In the genomic region with DNA sequence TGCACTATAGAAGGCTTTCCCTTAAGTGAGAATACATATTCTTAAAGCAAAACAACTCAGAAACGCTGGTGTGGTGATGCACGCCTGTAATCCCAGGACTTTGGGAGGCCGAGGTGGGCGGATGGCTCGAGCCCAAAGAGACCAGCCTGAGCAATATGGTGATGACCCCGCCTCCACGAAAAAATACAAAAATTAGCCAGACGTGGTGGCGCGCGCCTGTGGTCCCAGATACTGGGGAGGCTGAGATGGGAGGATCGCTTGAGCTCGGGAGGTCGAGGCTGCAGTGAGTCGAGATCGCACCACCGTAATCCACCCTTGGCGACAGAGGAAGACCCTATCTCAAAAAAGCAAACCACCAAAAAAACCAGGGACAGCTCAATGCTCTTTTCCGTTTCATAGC, we compare ENCODE assay signal across 8 cellular contexts. TPM values are rescaled to one million over a fixed set of nuclear protein-coding genes. Genes with fewer than 3 reads are reported as not detected.
DNase-seq lines count a peak whose midpoint lies in the region; ATAC-seq, FAIRE-seq and TF ChIP-seq lines count a peak whose summit lies in the region.

No MANE protein-coding gene starts in this region.

- TF ChIP-seq POLR2A in HepG2 (IDR thresholded peaks at IDR 0.05; ENCODE audit: insufficient read depth in 1 of 2, low read depth in 2 of 2, low read length in 2 of 2) = no peak
- TF ChIP-seq POLR2A in suprapubic skin (IDR thresholded peaks at IDR 0.05) = no peak

- no peaks in the 10 kb centered on the region for H3K9me3 Mint-ChIP-seq in activated naive CD4-positive, alpha-beta T cell treated with anti-CD3 and anti-CD28 coated beads for 36 hours
- no peaks in the 10 kb centered on the region for H3K9me3 Mint-ChIP-seq in activated naive CD8-positive, alpha-beta T cell treated with anti-CD3 and anti-CD28 coated beads, Interleukin-2, amount 10 ng/mL, durations not matched to agents 7 days and 5 days

- H3K27me3 ChIP-seq in HepG2 (ENCODE audit: control insufficient read depth in 1 of 2, insufficient read depth in 2 of 2, low read length in 2 of 2) = no peaks in the 10 kb centered on the region
- H3K27me3 ChIP-seq in suprapubic skin = no peaks in the 10 kb centered on the region
- no peaks in the 10 kb centered on the region for H3K27me3 ChIP-seq in mesendoderm (ENCODE audit: insufficient read depth, low read length, poor library complexity)

- no peak overlapping the region for H2AK5ac ChIP-seq in mesendoderm (ENCODE audit: low read length)

- peak overlapping the region; percentile 98 for H2AFZ ChIP-seq in HepG2 (ENCODE audit: low read length)

- CTCF ChIA-PET in activated naive CD4-positive, alpha-beta T cell treated with anti-CD3 and anti-CD28 coated beads for 36 hours (lab: Charles Lee) = no interaction called here
- CTCF ChIA-PET in HepG2 (lab: Yijun Ruan, JAX; ENCODE audit: low intra/inter-chr PET ratio, low total read pairs) = no interaction called here

- H4K20me1 ChIP-seq in HepG2 (ENCODE audit: insufficient read depth, low read length) = no peaks in the 10 kb centered on the region

- H3K36me3 Mint-ChIP-seq in activated naive CD4-positive, alpha-beta T cell treated with anti-CD3 and anti-CD28 coated beads for 36 hours (ENCODE audit: low read depth) = no peaks in the 10 kb centered on the region
- peaks cover 10% of the 10 kb centered on the region for H3K36me3 Mint-ChIP-seq in activated naive CD8-positive, alpha-beta T cell treated with anti-CD3 and anti-CD28 coated beads, Interleukin-2, amount 10 ng/mL, durations not matched to agents 7 days and 5 days

- H3K79me1 ChIP-seq in mesendoderm (ENCODE audit: low read length) = peaks cover 12% of the 10 kb centered on the region

- H2BK120ac ChIP-seq in mesendoderm (ENCODE audit: low read depth, low read length) = no peak overlapping the region

- TF ChIP-seq CTCF in HepG2 (CRISPR knock-in tag; IDR thresholded peaks at IDR 0.05) = no peak
- TF ChIP-seq CTCF in suprapubic skin (IDR thresholded peaks at IDR 0.05) = no peak

- no peak overlapping the region for H4K8ac ChIP-seq in mesendoderm (ENCODE audit: low read depth, low read length)

- intact Hi-C loops in activated naive CD4-positive, alpha-beta T cell treated with anti-CD3 and anti-CD28 coated beads for 36 hours (cut with micrococcal nuclease) = loop anchor here (1.0 to 5.0 kb wide), 11 partner anchors 46 to 1067 kb away; a partner anchor contains a TSS
- intact Hi-C loops in HepG2 (cut with micrococcal nuclease; ENCODE audit: unreplicated experiment) = loop anchor here (2.0 to 5.0 kb wide), 4 partner anchors 46 to 289 kb away; a partner anchor contains a TSS

- no peak for ATAC-seq in activated naive CD8-positive, alpha-beta T cell treated with anti-CD3 and anti-CD28 coated beads, Interleukin-2, amount 10 ng/mL, durations not matched to agents 7 days and 5 days (ENCODE audit: low read depth)
- ATAC-seq in HepG2 = no peak

- no peak overlapping the region for H3K27ac ChIP-seq in HepG2 (ENCODE audit: extremely low read length, insufficient read depth, low read length)
- no peak overlapping the region for H3K27ac ChIP-seq in suprapubic skin
- H3K27ac ChIP-seq in mesendoderm (ENCODE audit: low read depth, low read length) = no peak overlapping the region

- no peak overlapping the region for H3K4ac ChIP-seq in mesendoderm (ENCODE audit: low read depth, low read length)

- H3K79me2 ChIP-seq in HepG2 (ENCODE audit: insufficient read depth, low read length) (peaks cover 8% of the 10 kb centered on the region), mesendoderm (ENCODE audit: control insufficient read depth, insufficient read depth, low read length) (peaks cover 23% of the 10 kb centered on the region)

- no TSS peak for BruUV-seq in HepG2 (replicated peaks; lab: Mats Ljungman, UMichigan)

- H3K4me3 Mint-ChIP-seq in activated naive CD4-positive, alpha-beta T cell treated with anti-CD3 and anti-CD28 coated beads for 36 hours = peak overlapping the region; percentile 92
- H3K4me3 Mint-ChIP-seq in activated naive CD8-positive, alpha-beta T cell treated with anti-CD3 and anti-CD28 coated beads, Interleukin-2, amount 10 ng/mL, durations not matched to agents 7 days and 5 days = peak overlapping the region; percentile 80

- no peaks in the 10 kb centered on the region for H3K9me3 ChIP-seq in HepG2 (ENCODE audit: low read length)
- H3K9me3 ChIP-seq in suprapubic skin = no peaks in the 10 kb centered on the region

- no peak overlapping the region for H3K18ac ChIP-seq in mesendoderm (ENCODE audit: low read length)

- no peak overlapping the region for H2BK5ac ChIP-seq in mesendoderm (ENCODE audit: low read length)

- TF ChIP-seq EP300 in HepG2 (IDR thresholded peaks at IDR 0.05; ENCODE audit: low read depth in 2 of 2, low read length in 2 of 2) (no peak), HepG2 (CRISPR knock-in tag; IDR thresholded peaks at IDR 0.05; ENCODE audit: borderline replicate concordance) (no peak), suprapubic skin (IDR thresholded peaks at IDR 0.05) (no peak)

- H3K4me1 Mint-ChIP-seq in activated naive CD4-positive, alpha-beta T cell treated with anti-CD3 and anti-CD28 coated beads for 36 hours (ENCODE audit: low read depth) = peaks cover 11% of the 10 kb centered on the region
- H3K4me1 Mint-ChIP-seq in activated naive CD8-positive, alpha-beta T cell treated with anti-CD3 and anti-CD28 coated beads, Interleukin-2, amount 10 ng/mL, durations not matched to agents 7 days and 5 days = peaks cover 17% of the 10 kb centered on the region

- H3K27me3 Mint-ChIP-seq in activated naive CD4-positive, alpha-beta T cell treated with anti-CD3 and anti-CD28 coated beads for 36 hours (ENCODE audit: low read depth) = peaks cover 1% of the 10 kb centered on the region
- H3K27me3 Mint-ChIP-seq in activated naive CD8-positive, alpha-beta T cell treated with anti-CD3 and anti-CD28 coated beads, Interleukin-2, amount 10 ng/mL, durations not matched to agents 7 days and 5 days = peaks cover 8% of the 10 kb centered on the region

- H3K4me2 ChIP-seq in HepG2 (ENCODE audit: low read depth, low read length) (peak overlapping the region; percentile 72), mesendoderm (ENCODE audit: low read length) (no peak overlapping the region)

- TF ChIP-seq RAD21 in HepG2 (CRISPR knock-in tag; IDR thresholded peaks at IDR 0.05) = no peak

- H3K9ac ChIP-seq in HepG2 (ENCODE audit: insufficient read depth, low read depth, low read length) = no peak overlapping the region
- H3K9ac ChIP-seq in mesendoderm (ENCODE audit: low read length) = no peak overlapping the region

- H3K36me3 ChIP-seq in HepG2 (replicated peaks in 1 of 2; ENCODE audit: control insufficient read depth in 1 of 2, insufficient read depth in 2 of 2, low read length in 2 of 2) = no peaks in the 10 kb centered on the region; a peak in 1 of 5 replicates
- H3K36me3 ChIP-seq in suprapubic skin = no peaks in the 10 kb centered on the region
- no peaks in the 10 kb centered on the region for H3K36me3 ChIP-seq in mesendoderm (ENCODE audit: control insufficient read depth, insufficient read depth, low read length)

- H4K5ac ChIP-seq in mesendoderm (ENCODE audit: low read length) = no peak overlapping the region

- H3K23ac ChIP-seq in mesendoderm (ENCODE audit: low read length) = no peak overlapping the region

- H3K4me1 ChIP-seq in HepG2 (ENCODE audit: insufficient read depth, low read length) (peaks cover 26% of the 10 kb centered on the region), suprapubic skin (peaks cover 4% of the 10 kb centered on the region), mesendoderm (ENCODE audit: control insufficient read depth, low read depth, low read length) (peaks cover 5% of the 10 kb centered on the region)

- FAIRE-seq in HepG2 (lab: Jason Lieb, UNC) (no peak), GM19239 (lab: Jason Lieb, UNC) (no peak)

- 85% methylated on average over 19 of the region's 19 CpGs for WGBS in HepG2 (ENCODE audit: low lambda C conversion rate)
- 94% methylated on average over 19 of the region's 19 CpGs for WGBS in suprapubic skin
- no CpG with 5 or more reads among the region's 19 CpGs for WGBS in mesendoderm (ENCODE audit: extremely low coverage, insufficient coverage, low lambda C conversion rate)

- no peak overlapping the region for H3K56ac ChIP-seq in mesendoderm (ENCODE audit: low read length)

- H2BK15ac ChIP-seq in mesendoderm (replicated peaks; ENCODE audit: low read depth) = no peak overlapping the region

- no peak for DNase-seq in activated naive CD4-positive, alpha-beta T cell treated with anti-CD3 and anti-CD28 coated beads for 36 hours
- DNase-seq in activated naive CD4-positive, alpha-beta T cell treated with anti-CD3 and anti-CD28 coated beads, Interleukin-2, amount 50 U/mL, for 16 hours = no peak
- no peak for DNase-seq in activated naive CD8-positive, alpha-beta T cell treated with anti-CD3 and anti-CD28 coated beads, Interleukin-2, amount 10 ng/mL, durations not matched to agents 7 days and 5 days
- no peak for DNase-seq in HepG2 (ENCODE audit: low spot score)
- DNase-seq in suprapubic skin (ENCODE audit: low spot score in 2 of 2) = no peak
- DNase-seq in pons (ENCODE audit: low spot score) = no peak
- DNase-seq in mesendoderm = no peak
- DNase-seq in GM19239 (ENCODE audit: insufficient read length, low spot score) = no peak

- H3K4me3 ChIP-seq in HepG2 (replicated peaks in 1 of 3; ENCODE audit: insufficient read depth in 1 of 3, low read depth in 2 of 3, low read length in 3 of 3) (peak overlapping the region in 2 of 3 experiments; percentile 77 to 91; a peak in 3 of 6 replicates), suprapubic skin (peak overlapping the region; percentile 58), mesendoderm (ENCODE audit: low read length) (no peak overlapping the region)

- no peak overlapping the region for H3K27ac Mint-ChIP-seq in activated naive CD4-positive, alpha-beta T cell treated with anti-CD3 and anti-CD28 coated beads for 36 hours
- H3K27ac Mint-ChIP-seq in activated naive CD8-positive, alpha-beta T cell treated with anti-CD3 and anti-CD28 coated beads, Interleukin-2, amount 10 ng/mL, durations not matched to agents 7 days and 5 days = no peak overlapping the region

- POLR2A ChIA-PET in activated naive CD8-positive, alpha-beta T cell treated with anti-CD3 and anti-CD28 coated beads, Interleukin-2, amount 10 ng/mL, durations not matched to agents 7 days and 5 days (lab: Charles Lee) = interaction anchor here (1.3 kb wide), 1 partner anchor 570 kb away, joined by 4 read pairs; a partner anchor contains a TSS
- POLR2A ChIA-PET in HepG2 (lab: Yijun Ruan, JAX) = interaction anchor here (1.2 to 1.3 kb wide), 2 partner anchors 91 to 161 kb away, joined by 3 to 9 read pairs; a partner anchor contains a TSS

- in situ Hi-C loops in HepG2 (cut with HindIII; ENCODE audit: extremely low pct_ligation_motif_present, low pct_unique_long_range_greater_than_20kb) = no loop called here

RNA-seq across cellular contexts. Expression of a gene that starts 0.8 kb away (rescaled TPM):
- 10 to 100 TPM; 10.1 to 10.8 TPM for total RNA-seq in activated naive CD4-positive, alpha-beta T cell treated with anti-CD3 and anti-CD28 coated beads for 36 hours
- total RNA-seq in activated naive CD8-positive, alpha-beta T cell treated with anti-CD3 and anti-CD28 coated beads, Interleukin-2, amount 10 ng/mL, durations not matched to agents 7 days and 5 days = 10 to 100 TPM in 1 of 2 experiments, 1 to 10 TPM in 1; 8.4 to 13.5 TPM
- total RNA-seq in HepG2 (2016; rRNA removed; fragmentation: Illumina TruSeq; extraction: Trizol) (9.1 and 32.6 TPM in 2 replicates), suprapubic skin (1 to 10 TPM; 2.0 to 6.7 (median 3.1) TPM)
- 22.5 and 30.6 TPM in 2 replicates for total RNA-seq in HepG2 (2016; cell fraction: cytosol; rRNA removed; fragmentation: Illumina TruSeq; extraction: Trizol; ENCODE audit: low read depth)
- 9.9 and 25.9 TPM in 2 replicates for total RNA-seq in HepG2 (2016; cell fraction: insoluble cytoplasmic fraction; rRNA removed; fragmentation: Illumina TruSeq; extraction: Trizol)
- total RNA-seq in HepG2 (2016; cell fraction: membrane; rRNA removed; fragmentation: Illumina TruSeq; extraction: Trizol) = 11.8 and 12.1 TPM in 2 replicates
- total RNA-seq in HepG2 (2016; cell fraction: nucleus; rRNA removed; fragmentation: Illumina TruSeq; extraction: Trizol) = 77.0 and 86.0 TPM in 2 replicates
- 10.2 and 14.9 TPM in 2 replicates for polyA plus RNA-seq in HepG2 (2011; rRNA removed)
- 1.2 and 1.3 TPM in 2 replicates for polyA plus RNA-seq in HepG2 (2011; cell fraction: cytosol; rRNA removed)
- polyA plus RNA-seq in HepG2 (2011; cell fraction: nucleus; rRNA removed) = 48.3 and 49.7 TPM in 2 replicates
- 5.8 and 13.7 TPM in 2 replicates for polyA plus RNA-seq in HepG2 (2012)
- 1.1 and 1.8 TPM in 2 replicates for polyA plus RNA-seq in HepG2 (2016; cell fraction: cytosol; fragmentation: Illumina TruSeq; extraction: Trizol; ENCODE audit: low read depth)
- polyA plus RNA-seq in HepG2 (2016; cell fraction: insoluble cytoplasmic fraction; fragmentation: Illumina TruSeq; extraction: Trizol; ENCODE audit: low read depth) = 7.3 and 7.7 TPM in 2 replicates
- polyA plus RNA-seq in HepG2 (2016; cell fraction: membrane; fragmentation: Illumina TruSeq; extraction: Trizol; ENCODE audit: low read depth) = 2.2 and 2.5 TPM in 2 replicates
- 87.9 and 102 TPM in 2 replicates for polyA plus RNA-seq in HepG2 (2016; cell fraction: nucleus; fragmentation: Illumina TruSeq; extraction: Trizol; ENCODE audit: insufficient read depth, low read depth)
- 4.6 and 8.0 TPM in 2 replicates for polyA minus RNA-seq in HepG2 (2011; rRNA and poly(A)+ RNA removed; ENCODE audit: low replicate concordance)
- polyA minus RNA-seq in HepG2 (2011; cell fraction: cytosol; rRNA and poly(A)+ RNA removed) = 2.0 and 2.3 TPM in 2 replicates
- 85.5 and 85.6 TPM in 2 replicates for polyA minus RNA-seq in HepG2 (2011; cell fraction: nucleus; rRNA and poly(A)+ RNA removed)
- 18.4 TPM for polyA plus RNA-seq in mesendoderm (2013, experiment 1 of 2)
- polyA plus RNA-seq in mesendoderm (2013, experiment 2 of 2) = 17.4 TPM

RNA-seq across cellular contexts. Expression of a gene that starts 45.4 kb away (rescaled TPM):
- under 1 TPM; 0.64 to 0.81 TPM for total RNA-seq in activated naive CD4-positive, alpha-beta T cell treated with anti-CD3 and anti-CD28 coated beads for 36 hours
- under 1 TPM; 0.82 to 0.86 TPM for total RNA-seq in activated naive CD8-positive, alpha-beta T cell treated with anti-CD3 and anti-CD28 coated beads, Interleukin-2, amount 10 ng/mL, durations not matched to agents 7 days and 5 days
- total RNA-seq in HepG2 (2016; rRNA removed; fragmentation: Illumina TruSeq; extraction: Trizol) = 0.06 and 0.15 TPM in 2 replicates
- total RNA-seq in HepG2 (2016; cell fraction: cytosol; rRNA removed; fragmentation: Illumina TruSeq; extraction: Trizol; ENCODE audit: low read depth) = not detected in 2 replicates
- total RNA-seq in HepG2 (2016; cell fraction: insoluble cytoplasmic fraction; rRNA removed; fragmentation: Illumina TruSeq; extraction: Trizol) = 0.06 and 0.09 TPM in 2 replicates
- not detected in 2 replicates for total RNA-seq in HepG2 (2016; cell fraction: membrane; rRNA removed; fragmentation: Illumina TruSeq; extraction: Trizol)
- total RNA-seq in HepG2 (2016; cell fraction: nucleus; rRNA removed; fragmentation: Illumina TruSeq; extraction: Trizol) = 0.19 and 0.37 TPM in 2 replicates
- polyA plus RNA-seq in HepG2 (2011; rRNA removed) = not detected in 2 replicates
- 0.06 and 0.08 TPM in 2 replicates for polyA plus RNA-seq in HepG2 (2011; cell fraction: cytosol; rRNA removed)
- 0.05 TPM in 1 of 2 replicates, not detected in the other for polyA plus RNA-seq in HepG2 (2011; cell fraction: nucleus; rRNA removed)
- polyA plus RNA-seq in HepG2 (2012) = not detected in 2 replicates
- not detected in 2 replicates for polyA plus RNA-seq in HepG2 (2016; cell fraction: cytosol; fragmentation: Illumina TruSeq; extraction: Trizol; ENCODE audit: low read depth)
- polyA plus RNA-seq in HepG2 (2016; cell fraction: insoluble cytoplasmic fraction; fragmentation: Illumina TruSeq; extraction: Trizol; ENCODE audit: low read depth) = not detected in 2 replicates
- not detected in 2 replicates for polyA plus RNA-seq in HepG2 (2016; cell fraction: membrane; fragmentation: Illumina TruSeq; extraction: Trizol; ENCODE audit: low read depth)
- polyA plus RNA-seq in HepG2 (2016; cell fraction: nucleus; fragmentation: Illumina TruSeq; extraction: Trizol; ENCODE audit: insufficient read depth, low read depth) = 0.21 TPM in 1 of 2 replicates, not detected in the other
- polyA minus RNA-seq in HepG2 (2011; rRNA and poly(A)+ RNA removed; ENCODE audit: low replicate concordance) = 0.06 and 10.3 TPM in 2 replicates
- not detected in 2 replicates for polyA minus RNA-seq in HepG2 (2011; cell fraction: cytosol; rRNA and poly(A)+ RNA removed)
- polyA minus RNA-seq in HepG2 (2011; cell fraction: nucleus; rRNA and poly(A)+ RNA removed) = 0.39 TPM in 1 of 2 replicates, not detected in the other
- 1 to 10 TPM; 3.4 to 6.2 (median 4.7) TPM for total RNA-seq in suprapubic skin
- 1.5 TPM for polyA plus RNA-seq in mesendoderm (2013, experiment 1 of 2)
- 1.7 TPM for polyA plus RNA-seq in mesendoderm (2013, experiment 2 of 2)
